1 cellular context compared by ENCODE assay signal in the genomic region with DNA sequence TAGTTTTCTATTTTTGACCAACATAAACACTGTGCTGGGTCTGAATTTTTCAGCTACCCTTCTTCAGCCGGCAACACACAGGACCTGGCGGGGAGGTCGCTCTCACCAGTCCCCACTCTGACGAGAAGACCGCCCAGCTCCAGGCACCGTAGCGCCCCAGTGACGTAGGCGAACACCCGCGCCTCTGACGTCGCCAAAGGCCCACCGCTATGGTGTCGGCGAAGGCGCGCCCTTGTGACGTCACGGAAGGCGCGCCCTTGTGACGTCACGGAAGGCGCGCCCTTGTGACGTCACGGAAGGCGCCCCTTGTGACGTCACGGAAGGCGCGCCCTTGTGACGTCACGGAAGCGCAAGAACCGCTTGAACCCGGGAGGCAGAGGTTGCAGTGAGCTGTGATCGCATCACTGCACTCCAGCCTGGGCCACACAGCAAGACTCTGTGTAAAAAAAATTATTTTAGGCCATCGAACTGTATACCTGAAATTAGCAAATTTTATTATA.
TF ChIP-seq lines count a peak whose summit lies in the region.
"Not testable (repeated sequence)": the region's sequence is repeated elsewhere in the genome, so short reads cannot be mapped to it uniquely, and the experiment has no call there.

No MANE protein-coding gene starts in this region.

TF ChIP-seq in K562, 482 proteins besides CTCF, POLR2A, EP300 and RAD21 (continued from another document):
- TF ChIP-seq, protein P1, sequence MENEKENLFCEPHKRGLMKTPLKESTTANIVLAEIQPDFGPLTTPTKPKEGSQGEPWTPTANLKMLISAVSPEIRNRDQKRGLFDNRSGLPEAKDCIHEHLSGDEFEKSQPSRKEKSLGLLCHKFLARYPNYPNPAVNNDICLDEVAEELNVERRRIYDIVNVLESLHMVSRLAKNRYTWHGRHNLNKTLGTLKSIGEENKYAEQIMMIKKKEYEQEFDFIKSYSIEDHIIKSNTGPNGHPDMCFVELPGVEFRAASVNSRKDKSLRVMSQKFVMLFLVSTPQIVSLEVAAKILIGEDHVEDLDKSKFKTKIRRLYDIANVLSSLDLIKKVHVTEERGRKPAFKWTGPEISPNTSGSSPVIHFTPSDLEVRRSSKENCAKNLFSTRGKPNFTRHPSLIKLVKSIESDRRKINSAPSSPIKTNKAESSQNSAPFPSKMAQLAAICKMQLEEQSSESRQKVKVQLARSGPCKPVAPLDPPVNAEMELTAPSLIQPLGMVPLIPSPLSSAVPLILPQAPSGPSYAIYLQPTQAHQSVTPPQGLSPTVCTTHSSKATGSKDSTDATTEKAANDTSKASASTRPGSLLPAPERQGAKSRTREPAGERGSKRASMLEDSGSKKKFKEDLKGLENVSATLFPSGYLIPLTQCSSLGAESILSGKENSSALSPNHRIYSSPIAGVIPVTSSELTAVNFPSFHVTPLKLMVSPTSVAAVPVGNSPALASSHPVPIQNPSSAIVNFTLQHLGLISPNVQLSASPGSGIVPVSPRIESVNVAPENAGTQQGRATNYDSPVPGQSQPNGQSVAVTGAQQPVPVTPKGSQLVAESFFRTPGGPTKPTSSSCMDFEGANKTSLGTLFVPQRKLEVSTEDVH (IDR thresholded peaks at IDR 0.05; ENCODE audit: low read depth, partially characterized antibody), result peak; percentile 97
- TF ChIP-seq ZBTB17 (CRISPR knock-in tag; IDR thresholded peaks at IDR 0.05), result peak; percentile 39
- peak; percentile 82 for TF ChIP-seq HLTF (IDR thresholded peaks at IDR 0.05)
- peak; percentile 99 for TF ChIP-seq MTA3 (IDR thresholded peaks at IDR 0.05; ENCODE audit: borderline replicate concordance)
- TF ChIP-seq NFATC3 (IDR thresholded peaks at IDR 0.05), result peak; percentile 87; the same call in 1 of the 2 replicates
- peak; percentile 57 for TF ChIP-seq RBBP5 (IDR thresholded peaks at IDR 0.05; ENCODE audit: borderline replicate concordance, insufficient read depth, low read length, poor library complexity, severe bottlenecking)
- 0 out of 2 replicates have a peak, but pooled peaks have one; percentile 35 for TF ChIP-seq L3MBTL2 (IDR thresholded peaks at IDR 0.05)
- peak; percentile 88 for TF ChIP-seq EP400 (IDR thresholded peaks at IDR 0.05)
- TF ChIP-seq JUND (IDR thresholded peaks at IDR 0.05; ENCODE audit: borderline replicate concordance, low read depth, low read length), result peak; percentile 83
- TF ChIP-seq JUND (tag; IDR thresholded peaks at IDR 0.05; ENCODE audit: borderline replicate concordance, low read depth, low read length); ETV6 (IDR thresholded peaks at IDR 0.05; ENCODE audit: borderline replicate concordance in 1 of 2, low read depth in 2 of 2, low read length in 1 of 2); FOXM1 (CRISPR knock-in tag; IDR thresholded peaks at IDR 0.05; ENCODE audit: low read depth): not testable (repeated sequence)
- TF ChIP-seq ETV6 (CRISPR knock-in tag; IDR thresholded peaks at IDR 0.05; ENCODE audit: borderline replicate concordance), result 0 out of 2 replicates have a peak, but pooled peaks have one; percentile 20
- TF ChIP-seq FOSL1 (tag; conservative IDR thresholded peaks at IDR 0.05), result peak; percentile 41; the same call in 1 of the 2 replicates
- peak; percentile 99 for TF ChIP-seq C11orf30 (IDR thresholded peaks at IDR 0.05; ENCODE audit: low read depth)
- TF ChIP-seq TCF3 (CRISPR knock-in tag; IDR thresholded peaks at IDR 0.05), result peak; percentile 19; the same call in 1 of the 2 replicates
- TF ChIP-seq STAT6 (CRISPR knock-in tag; IDR thresholded peaks at IDR 0.05), result peak; percentile 90; the same call in 1 of the 2 replicates
- TF ChIP-seq, protein P2, sequence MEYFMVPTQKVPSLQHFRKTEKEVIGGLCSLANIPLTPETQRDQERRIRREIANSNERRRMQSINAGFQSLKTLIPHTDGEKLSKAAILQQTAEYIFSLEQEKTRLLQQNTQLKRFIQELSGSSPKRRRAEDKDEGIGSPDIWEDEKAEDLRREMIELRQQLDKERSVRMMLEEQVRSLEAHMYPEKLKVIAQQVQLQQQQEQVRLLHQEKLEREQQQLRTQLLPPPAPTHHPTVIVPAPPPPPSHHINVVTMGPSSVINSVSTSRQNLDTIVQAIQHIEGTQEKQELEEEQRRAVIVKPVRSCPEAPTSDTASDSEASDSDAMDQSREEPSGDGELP (CRISPR knock-in tag; IDR thresholded peaks at IDR 0.05; ENCODE audit: borderline replicate concordance), result peak; percentile 81; the same call in 1 of the 2 replicates
- TF ChIP-seq, protein P3, sequence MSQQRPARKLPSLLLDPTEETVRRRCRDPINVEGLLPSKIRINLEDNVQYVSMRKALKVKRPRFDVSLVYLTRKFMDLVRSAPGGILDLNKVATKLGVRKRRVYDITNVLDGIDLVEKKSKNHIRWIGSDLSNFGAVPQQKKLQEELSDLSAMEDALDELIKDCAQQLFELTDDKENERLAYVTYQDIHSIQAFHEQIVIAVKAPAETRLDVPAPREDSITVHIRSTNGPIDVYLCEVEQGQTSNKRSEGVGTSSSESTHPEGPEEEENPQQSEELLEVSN (IDR thresholded peaks at IDR 0.05; ENCODE audit: borderline replicate concordance in 1 of 2, extremely low read depth in 1 of 2, insufficient read depth in 1 of 2, insufficient read length in 1 of 2, low read depth in 1 of 2, low read length in 1 of 2, poor library complexity in 1 of 2, severe bottlenecking in 1 of 2), result peak in 1 of 2 experiments; percentile 33
- TF ChIP-seq POLR2B (IDR thresholded peaks at IDR 0.05; ENCODE audit: low read depth, partially characterized antibody), result peak; percentile 77
- peak; percentile 66 for TF ChIP-seq PHF8 (IDR thresholded peaks at IDR 0.05; ENCODE audit: borderline replicate concordance, low read length)
- TF ChIP-seq ATF7 (IDR thresholded peaks at IDR 0.05), result peak; percentile 98
- TF ChIP-seq, protein P4, sequence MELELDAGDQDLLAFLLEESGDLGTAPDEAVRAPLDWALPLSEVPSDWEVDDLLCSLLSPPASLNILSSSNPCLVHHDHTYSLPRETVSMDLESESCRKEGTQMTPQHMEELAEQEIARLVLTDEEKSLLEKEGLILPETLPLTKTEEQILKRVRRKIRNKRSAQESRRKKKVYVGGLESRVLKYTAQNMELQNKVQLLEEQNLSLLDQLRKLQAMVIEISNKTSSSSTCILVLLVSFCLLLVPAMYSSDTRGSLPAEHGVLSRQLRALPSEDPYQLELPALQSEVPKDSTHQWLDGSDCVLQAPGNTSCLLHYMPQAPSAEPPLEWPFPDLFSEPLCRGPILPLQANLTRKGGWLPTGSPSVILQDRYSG (tag; conservative IDR thresholded peaks at IDR 0.05; ENCODE audit: low read depth), result peak; percentile 92
- TF ChIP-seq CXXC5 (CRISPR knock-in tag; IDR thresholded peaks at IDR 0.05), result peak; percentile 98
- peak; percentile 57; the same call in 1 of the 2 replicates for TF ChIP-seq E2F1 (CRISPR knock-in tag; IDR thresholded peaks at IDR 0.05)
- TF ChIP-seq SIN3B (IDR thresholded peaks at IDR 0.05; ENCODE audit: low read depth), result peak; percentile 95
- TF ChIP-seq ADNP (tag; IDR thresholded peaks at IDR 0.05), result peak; percentile 78
- peak; percentile 87 for TF ChIP-seq JUN (IDR thresholded peaks at IDR 0.05; ENCODE audit: borderline replicate concordance, low read depth, low read length)
- TF ChIP-seq JUN (CRISPR knock-in tag; IDR thresholded peaks at IDR 0.05; ENCODE audit: borderline replicate concordance), result peak; percentile 67; the same call in 1 of the 2 replicates
- TF ChIP-seq, protein P5, sequence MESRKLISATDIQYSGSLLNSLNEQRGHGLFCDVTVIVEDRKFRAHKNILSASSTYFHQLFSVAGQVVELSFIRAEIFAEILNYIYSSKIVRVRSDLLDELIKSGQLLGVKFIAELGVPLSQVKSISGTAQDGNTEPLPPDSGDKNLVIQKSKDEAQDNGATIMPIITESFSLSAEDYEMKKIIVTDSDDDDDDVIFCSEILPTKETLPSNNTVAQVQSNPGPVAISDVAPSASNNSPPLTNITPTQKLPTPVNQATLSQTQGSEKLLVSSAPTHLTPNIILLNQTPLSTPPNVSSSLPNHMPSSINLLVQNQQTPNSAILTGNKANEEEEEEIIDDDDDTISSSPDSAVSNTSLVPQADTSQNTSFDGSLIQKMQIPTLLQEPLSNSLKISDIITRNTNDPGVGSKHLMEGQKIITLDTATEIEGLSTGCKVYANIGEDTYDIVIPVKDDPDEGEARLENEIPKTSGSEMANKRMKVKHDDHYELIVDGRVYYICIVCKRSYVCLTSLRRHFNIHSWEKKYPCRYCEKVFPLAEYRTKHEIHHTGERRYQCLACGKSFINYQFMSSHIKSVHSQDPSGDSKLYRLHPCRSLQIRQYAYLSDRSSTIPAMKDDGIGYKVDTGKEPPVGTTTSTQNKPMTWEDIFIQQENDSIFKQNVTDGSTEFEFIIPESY (CRISPR knock-in tag; IDR thresholded peaks at IDR 0.05), result peak; percentile 86
- TF ChIP-seq POLR2AphosphoS5 (IDR thresholded peaks at IDR 0.05; ENCODE audit: control insufficient read depth, insufficient read depth, low read depth, low read length), result peak; percentile 85
- TF ChIP-seq NRF1 (conservative IDR thresholded peaks at IDR 0.05 in 1 of 2, IDR thresholded peaks at IDR 0.05 in 1 of 2), result peak in 1 of 2 experiments; percentile 59; a peak in 3 of 4 replicates
- TF ChIP-seq HDAC1 (IDR thresholded peaks at IDR 0.05), result peak in 1 of 2 experiments; percentile 58; a peak in 2 of 4 replicates
- peak; percentile 59 for TF ChIP-seq MAX (CRISPR knock-in tag; IDR thresholded peaks at IDR 0.05)
- TF ChIP-seq FOXM1 (IDR thresholded peaks at IDR 0.05; ENCODE audit: low read depth), result peak; percentile 41; the same call in 1 of the 2 replicates
